In the genomic region with DNA sequence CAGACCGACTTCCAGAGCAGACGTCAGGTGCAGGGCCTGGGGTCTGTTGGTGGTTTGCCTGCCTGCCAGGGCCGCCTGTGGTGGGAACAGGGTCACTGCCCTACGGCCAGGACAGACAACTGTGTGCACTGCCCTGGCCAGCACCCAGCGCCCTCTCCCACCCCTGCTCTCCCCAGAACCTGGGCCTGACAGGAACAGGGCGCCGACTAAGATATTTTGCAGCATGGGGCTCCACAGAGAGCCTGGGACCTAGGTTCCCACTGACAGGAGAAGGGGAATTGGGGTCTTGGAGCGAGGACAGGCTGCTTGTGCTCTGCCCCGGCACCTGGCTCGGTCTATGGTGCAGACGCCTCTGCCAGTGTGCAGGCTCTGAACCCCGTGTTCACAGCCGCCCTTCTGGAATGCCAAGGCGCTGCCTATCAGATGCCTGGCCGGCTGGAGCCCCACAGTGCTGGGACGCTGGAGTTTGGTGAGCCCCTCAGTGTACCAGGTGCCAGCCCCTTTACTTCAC, we compare ENCODE assay signal across 18 cellular contexts.
A peak's percentile ranks its signal among the peaks of the same experiment; 100 is the strongest.
DNase-seq lines count a peak whose midpoint lies in the region; ATAC-seq, FAIRE-seq and TF ChIP-seq lines count a peak whose summit lies in the region.
"Had no signal": no experiment of that assay in that cellular context is flagged by ENCODE, and none has a peak within 500 bp of the region (broad histone marks: within the 10 kb centered on the region; RNA-seq: fewer than 3 reads in every experiment).

No MANE protein-coding gene starts in this region.

- H3K14ac ChIP-seq in neuronal stem cell (ENCODE audit: low read length), result peak overlapping the region; percentile 33

- H3K36me3 Mint-ChIP-seq in HFFc6 (ENCODE audit: low read depth), result no peaks in the 10 kb centered on the region
- no peaks in the 10 kb centered on the region for H3K36me3 Mint-ChIP-seq in astrocyte (ENCODE audit: low read depth, unreplicated experiment)
- H3K36me3 Mint-ChIP-seq in CD4-positive, alpha-beta T cell (ENCODE audit: low read depth), result no peaks in the 10 kb centered on the region

- no peak overlapping the region for H3K23ac ChIP-seq in neuronal stem cell (ENCODE audit: low read depth, low read length, poor library complexity)

- no CpG with 5 or more reads among the region's 16 CpGs for WGBS in neuronal stem cell (ENCODE audit: extremely low coverage in 2 of 2, insufficient read length in 2 of 2, insufficient replicate concordance in 1 of 2), 2 donors

- H3K4me1 ChIP-seq in astrocyte (ENCODE audit: insufficient read depth, low read length), result no peaks in the 10 kb centered on the region
- peaks cover 0 to 4% of the 10 kb centered on the region in 2 donors for H3K4me1 ChIP-seq in neuronal stem cell (ENCODE audit: control insufficient read depth in 2 of 2, insufficient read depth in 1 of 2, low read depth in 1 of 2, low read length in 2 of 2)
- H3K4me1 ChIP-seq in vagina, result peaks cover 15% of the 10 kb centered on the region

- H3K4me1 Mint-ChIP-seq in HFFc6 (ENCODE audit: low read depth) (peaks cover 11% of the 10 kb centered on the region), astrocyte (ENCODE audit: low read depth, unreplicated experiment) (peaks cover 5% of the 10 kb centered on the region)
- no peaks in the 10 kb centered on the region for H3K4me1 Mint-ChIP-seq in stimulated activated naive CD8-positive, alpha-beta T cell treated with anti-CD3 and anti-CD28 coated beads, Interleukin-15, amount 100 ng/mL, for 72 hours
- H3K4me1 Mint-ChIP-seq in CD4-positive, alpha-beta T cell (ENCODE audit: low read depth), result no peaks in the 10 kb centered on the region

- H3K9me3 Mint-ChIP-seq in HFFc6 (no peaks in the 10 kb centered on the region; the same call in 1 of the 2 replicates), astrocyte (ENCODE audit: unreplicated experiment) (peaks cover 5% of the 10 kb centered on the region)
- no peaks in the 10 kb centered on the region for H3K9me3 Mint-ChIP-seq in stimulated activated naive CD8-positive, alpha-beta T cell treated with anti-CD3 and anti-CD28 coated beads, Interleukin-15, amount 100 ng/mL, for 72 hours
- H3K9me3 Mint-ChIP-seq in CD4-positive, alpha-beta T cell, result no peaks in the 10 kb centered on the region

- FAIRE-seq in astrocyte (lab: Jason Lieb, UNC), result no peak
- FAIRE-seq: K562 had no signal

- H3K18ac ChIP-seq in neuronal stem cell (ENCODE audit: low read length), result peak overlapping the region; percentile 56

- H3K4ac ChIP-seq in neuronal stem cell (ENCODE audit: low read length), result no peak overlapping the region

- no peak overlapping the region for H2BK120ac ChIP-seq in neuronal stem cell (ENCODE audit: low read depth, low read length)

- intact Hi-C loops in vagina (cut with DNase I), result no loop called here
- intact Hi-C loops in CD4-positive, alpha-beta T cell (cut with DNase I, micrococcal nuclease), result no loop called here

- H4K8ac ChIP-seq in neuronal stem cell (ENCODE audit: low read depth, low read length), result peak overlapping the region; percentile 59

- H3K27ac ChIP-seq in astrocyte (ENCODE audit: low read depth, low read length), result no peak overlapping the region
- no peak overlapping the region for H3K27ac ChIP-seq in neuronal stem cell (replicated peaks; ENCODE audit: low read length)
- H3K27ac ChIP-seq in vagina, result peak overlapping the region; percentile 72
- H3K27ac ChIP-seq in CD4-positive, alpha-beta T cell (ENCODE audit: low read depth, low read length), result no peak overlapping the region
- H3K27ac ChIP-seq: RWPE1 had no signal

- DNase-seq in HFFc6 (no peak), astrocyte (ENCODE audit: low read depth) (no peak), neuronal stem cell (ENCODE audit: low spot score) (no peak), vagina (ENCODE audit: extremely low spot score in 2 of 2) (no peak)
- no peak for DNase-seq in stimulated activated naive CD8-positive, alpha-beta T cell treated with anti-CD3 and anti-CD28 coated beads, Interleukin-15, amount 100 ng/mL, for 72 hours
- no peak for DNase-seq in CD4-positive, alpha-beta T cell
- no peak for DNase-seq in stimulated activated CD4-positive, alpha-beta T cell treated with anti-CD3 and anti-CD28 coated beads, Interleukin-2, amount 100 ng/mL, for 24 hours
- DNase-seq: C1 segment of cervical spinal cord, DMS153, H7, NCI-H1048, NCI-H146, NCI-H2081 treated with DMSO at 0.1 percent for 48 hours, NCI-H226, NCI-H526, SK-N-SH had no signal

- CTCF ChIA-PET in CD4-positive, alpha-beta T cell (lab: Charles Lee), result no interaction called here

- H3K27me3 Mint-ChIP-seq in HFFc6 (ENCODE audit: insufficient read depth) (peaks cover 52% of the 10 kb centered on the region), astrocyte (ENCODE audit: low read depth, unreplicated experiment) (peaks cover 48% of the 10 kb centered on the region)
- peaks cover 28% of the 10 kb centered on the region for H3K27me3 Mint-ChIP-seq in stimulated activated naive CD8-positive, alpha-beta T cell treated with anti-CD3 and anti-CD28 coated beads, Interleukin-15, amount 100 ng/mL, for 72 hours
- H3K27me3 Mint-ChIP-seq in CD4-positive, alpha-beta T cell, result no peaks in the 10 kb centered on the region

- H3K4me3 Mint-ChIP-seq in HFFc6, result peak overlapping the region; percentile 47; the same call in 1 of the 2 replicates
- no peak overlapping the region for H3K4me3 Mint-ChIP-seq in astrocyte (ENCODE audit: unreplicated experiment)
- H3K4me3 Mint-ChIP-seq in stimulated activated naive CD8-positive, alpha-beta T cell treated with anti-CD3 and anti-CD28 coated beads, Interleukin-15, amount 100 ng/mL, for 72 hours, result no peak overlapping the region
- H3K4me3 Mint-ChIP-seq in CD4-positive, alpha-beta T cell, result no peak overlapping the region

- peaks cover 2% of the 10 kb centered on the region for H3K79me1 ChIP-seq in neuronal stem cell (ENCODE audit: low read depth, low read length)

- ATAC-seq in stimulated activated naive CD8-positive, alpha-beta T cell treated with anti-CD3 and anti-CD28 coated beads, Interleukin-15, amount 100 ng/mL, for 72 hours, result no peak
- no peak for ATAC-seq in CD4-positive, alpha-beta T cell (ENCODE audit: poor library complexity)

- no peak overlapping the region for H2AFZ ChIP-seq in astrocyte (ENCODE audit: low read depth, low read length)
- no peak overlapping the region for H2AFZ ChIP-seq in neuronal stem cell (ENCODE audit: low read length)

- peaks cover 3% of the 10 kb centered on the region for H3K27me3 ChIP-seq in astrocyte (ENCODE audit: insufficient read depth, low read length)
- peaks cover 0 to 30% (median 0%) of the 10 kb centered on the region in 3 experiments for H3K27me3 ChIP-seq in neuronal stem cell (ENCODE audit: control insufficient read depth in 3 of 3, insufficient read depth in 3 of 3, low read depth in 1 of 3, low read length in 3 of 3)
- no peaks in the 10 kb centered on the region for H3K27me3 ChIP-seq in vagina
- H3K27me3 ChIP-seq in CD4-positive, alpha-beta T cell (ENCODE audit: control insufficient read depth, insufficient read depth, low read length), result no peaks in the 10 kb centered on the region

- peak overlapping the region; percentile 82 for H2AK5ac ChIP-seq in neuronal stem cell (ENCODE audit: low read depth, low read length)

- POLR2A ChIA-PET in CD4-positive, alpha-beta T cell (lab: Charles Lee), result no interaction called here

- H4K91ac ChIP-seq in neuronal stem cell (ENCODE audit: low read depth, low read length, poor library complexity), result no peak overlapping the region

- TF ChIP-seq POLR2A in vagina (IDR thresholded peaks at IDR 0.05), result no peak

- TF ChIP-seq CTCF in HFFc6 (IDR thresholded peaks at IDR 0.05) (no peak), astrocyte (IDR thresholded peaks at IDR 0.05; ENCODE audit: insufficient read depth, low read depth, low read length) (no peak), vagina (IDR thresholded peaks at IDR 0.05) (no peak)
- no peak for TF ChIP-seq CTCF in CD4-positive, alpha-beta T cell (IDR thresholded peaks at IDR 0.05)

- H2BK15ac ChIP-seq in neuronal stem cell (ENCODE audit: low read length), result peak overlapping the region; percentile 66

- no peaks in the 10 kb centered on the region for H4K20me1 ChIP-seq in astrocyte (ENCODE audit: insufficient read depth, low read length)

- peak overlapping the region; percentile 47 for H2BK5ac ChIP-seq in neuronal stem cell (ENCODE audit: low read length)

- H3K4me2 ChIP-seq in astrocyte (ENCODE audit: low read length) (peak overlapping the region; percentile 7), neuronal stem cell (ENCODE audit: insufficient read depth, low read length, poor library complexity, severe bottlenecking) (no peak overlapping the region)
- H3K4me2 ChIP-seq: SK-N-SH had no signal

- H3K9me3 ChIP-seq in astrocyte (ENCODE audit: insufficient read depth, low read depth, low read length) (no peaks in the 10 kb centered on the region), neuronal stem cell (replicated peaks in 1 of 2; ENCODE audit: control insufficient read depth in 2 of 2, insufficient read depth in 1 of 2, low read depth in 1 of 2, low read length in 2 of 2) (no peaks in the 10 kb centered on the region), vagina (no peaks in the 10 kb centered on the region)
- H3K9me3 ChIP-seq in CD4-positive, alpha-beta T cell (ENCODE audit: control insufficient read depth, low read length), result no peaks in the 10 kb centered on the region
- H3K9me3 ChIP-seq: SK-N-SH had no signal

- H2BK12ac ChIP-seq in neuronal stem cell (ENCODE audit: low read length), result peak overlapping the region; percentile 35

- no peak overlapping the region for H3K4me3 ChIP-seq in astrocyte (ENCODE audit: insufficient read depth, low read depth, low read length)
- no peak overlapping the region for H3K4me3 ChIP-seq in neuronal stem cell (ENCODE audit: low read length in 2 of 2)
- H3K4me3 ChIP-seq in vagina, result no peak overlapping the region
- H3K4me3 ChIP-seq: K562 had no signal

- no peak overlapping the region for H3K9ac ChIP-seq in astrocyte (ENCODE audit: low read length)
- no peak overlapping the region for H3K9ac ChIP-seq in neuronal stem cell (ENCODE audit: low read depth, low read length, poor library complexity)
- H3K9ac ChIP-seq: SK-N-SH had no signal

- H3K36me3 ChIP-seq in astrocyte (ENCODE audit: insufficient read depth, low read length), result no peaks in the 10 kb centered on the region
- no peaks in the 10 kb centered on the region for H3K36me3 ChIP-seq in neuronal stem cell (replicated peaks in 1 of 2; ENCODE audit: control insufficient read depth in 2 of 2, insufficient read depth in 2 of 2, low read length in 2 of 2)
- no peaks in the 10 kb centered on the region for H3K36me3 ChIP-seq in vagina

- no peaks in the 10 kb centered on the region for H3K79me2 ChIP-seq in astrocyte (ENCODE audit: insufficient read depth, low read length)

- no peak overlapping the region for H3K27ac Mint-ChIP-seq in HFFc6
- H3K27ac Mint-ChIP-seq in astrocyte (ENCODE audit: unreplicated experiment), result no peak overlapping the region
- H3K27ac Mint-ChIP-seq in stimulated activated naive CD8-positive, alpha-beta T cell treated with anti-CD3 and anti-CD28 coated beads, Interleukin-15, amount 100 ng/mL, for 72 hours, result no peak overlapping the region
- no peak overlapping the region for H3K27ac Mint-ChIP-seq in CD4-positive, alpha-beta T cell
